In genomic region chr18:77872166-77872565, GRCh38 we compare ENCODE assay signal across 3 cellular contexts.
"Had no signal": no experiment of that assay in that cellular context is flagged by ENCODE, and none has a peak within 500 bp of the region (broad histone marks: within the 10 kb centered on the region; RNA-seq: fewer than 3 reads in every experiment).

No MANE protein-coding gene starts in this region.

- H3K4me3 ChIP-seq: GM12878 had no signal

- DNase-seq: GDM1, GF-D8 had no signal
